ENCODE assay signal across 13 cellular contexts in the genomic region with DNA sequence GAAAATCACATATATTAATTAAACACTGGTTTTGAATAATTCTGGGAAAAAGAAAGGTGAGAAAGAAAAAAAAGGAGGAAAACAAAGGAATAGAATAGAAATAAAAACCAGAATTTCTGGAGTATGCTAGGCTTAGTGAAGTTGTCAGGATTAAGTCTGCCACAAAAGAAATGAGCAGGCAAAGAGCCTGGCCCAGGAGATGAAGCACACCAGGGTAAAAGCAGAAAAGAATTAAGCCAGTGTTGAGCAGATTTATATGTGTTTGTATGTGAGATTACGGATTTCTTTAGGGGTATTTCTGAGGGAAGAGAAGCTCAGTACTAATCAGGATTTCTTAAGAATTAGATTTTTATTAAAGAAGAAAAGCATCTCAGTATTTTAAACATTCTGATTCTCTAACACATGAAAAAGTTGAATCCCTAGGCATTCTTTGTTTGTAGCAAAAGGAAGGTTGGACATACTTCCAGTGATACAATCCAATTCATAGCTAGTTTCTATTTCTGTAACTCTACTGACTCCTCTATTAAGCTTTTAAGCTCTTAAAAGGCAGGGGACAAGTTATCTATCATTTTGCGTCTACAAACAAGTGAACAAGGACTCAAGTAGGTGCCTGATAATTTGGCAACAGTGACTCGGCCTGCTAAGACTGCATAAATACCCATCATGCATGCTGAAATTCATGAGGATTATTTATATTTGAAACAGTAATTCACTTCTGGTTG.
DNase-seq lines count a peak whose midpoint lies in the region; ATAC-seq, FAIRE-seq and TF ChIP-seq lines count a peak whose summit lies in the region.
"Had no signal": no experiment of that assay in that cellular context is flagged by ENCODE, and none has a peak within 500 bp of the region (broad histone marks: within the 10 kb centered on the region; RNA-seq: fewer than 3 reads in every experiment).

No MANE protein-coding gene starts in this region.

- TF ChIP-seq CTCF in HEK293 (tag by site-specific recombination; IDR thresholded peaks at IDR 0.05) (no peak), astrocyte (IDR thresholded peaks at IDR 0.05; ENCODE audit: insufficient read depth, low read depth, low read length) (no peak), stomach (IDR thresholded peaks at IDR 0.05) (no peak), RWPE1 (conservative IDR thresholded peaks at IDR 0.05; ENCODE audit: low read depth) (no peak)

- WGBS in stomach, 5 donors, result 48 to 71% (median 57%) methylated on average over 3 of the region's 3 CpGs

- no peaks in the 10 kb centered on the region for H4K20me1 ChIP-seq in astrocyte (ENCODE audit: insufficient read depth, low read length)

- H3K36me3 Mint-ChIP-seq in astrocyte (ENCODE audit: low read depth, unreplicated experiment), result peaks cover 2% of the 10 kb centered on the region
- no peaks in the 10 kb centered on the region for H3K36me3 Mint-ChIP-seq in activated CD4-positive, alpha-beta T cell treated with anti-CD3 and anti-CD28 coated beads for 36 hours (ENCODE audit: low read depth)
- H3K36me3 Mint-ChIP-seq: naive B cell had no signal

- no peak for ATAC-seq in GM19467 (IDR thresholded peaks at IDR 0.05; ENCODE audit: unreplicated experiment)
- ATAC-seq in activated CD4-positive, alpha-beta T cell treated with anti-CD3 and anti-CD28 coated beads for 36 hours, result no peak

- H3K4me1 ChIP-seq in HEK293 (ENCODE audit: control insufficient read depth, insufficient read depth, low read length) (peaks cover 37% of the 10 kb centered on the region), astrocyte (ENCODE audit: insufficient read depth, low read length) (peaks cover 54% of the 10 kb centered on the region), stomach (peaks cover 3 to 73% (median 47%) of the 10 kb centered on the region in 4 donors)

- no peak overlapping the region for H2AFZ ChIP-seq in astrocyte (ENCODE audit: low read depth, low read length)

- no peak overlapping the region for H3K4me3 ChIP-seq in HEK293 (ENCODE audit: low read depth, low read length)
- H3K4me3 ChIP-seq in astrocyte (ENCODE audit: insufficient read depth, low read depth, low read length), result no peak overlapping the region
- no peak overlapping the region for H3K4me3 ChIP-seq in stomach

- intact Hi-C loops in stomach (cut with DNase I; ENCODE audit: low total_unique reads), result no loop called here
- intact Hi-C loops in activated CD4-positive, alpha-beta T cell treated with anti-CD3 and anti-CD28 coated beads for 36 hours (cut with DNase I, micrococcal nuclease), result no loop called here

- DNase-seq in astrocyte (ENCODE audit: low read depth), result no peak
- DNase-seq in iris pigment epithelial cell (ENCODE audit: low read depth), result peak; percentile 21
- DNase-seq in stomach, result no peak
- no peak for DNase-seq in RWPE1 (ENCODE audit: low spot score)
- no peak for DNase-seq in DMS114 treated with DMSO at 0.1 percent for 48 hours (lab: John Stamatoyannopoulos, UW; ENCODE audit: unreplicated experiment)
- no peak for DNase-seq in activated CD4-positive, alpha-beta T cell treated with anti-CD3 and anti-CD28 coated beads for 36 hours
- DNase-seq: activated CD4-positive, CD25-positive, alpha-beta regulatory T cell treated with anti-CD3 and anti-CD28 coated beads, Interleukin-2, amount 50 U/mL, for 72 hours; naive B cell; NK-92 treated with Interleukin-12 subunit alpha and Interleukin-12 subunit beta, amount 100 ng/mL, for 24 hours had no signal

- H3K27ac ChIP-seq in HEK293 (ENCODE audit: extremely low read depth, low read depth, low read length) (peak overlapping the region; percentile 55; the same call in 1 of the 2 replicates), astrocyte (ENCODE audit: low read depth, low read length) (peak overlapping the region; percentile 78), stomach (peak overlapping the region in 4 of 5 donors; percentile 58 to 80 (median 68)), RWPE1 (no peak overlapping the region)

- H3K27me3 ChIP-seq in astrocyte (ENCODE audit: insufficient read depth, low read length) (no peaks in the 10 kb centered on the region), stomach (no peaks in the 10 kb centered on the region)
- H3K27me3 ChIP-seq: brain microvascular endothelial cell had no signal

- no peak for TF ChIP-seq POLR2A in stomach (IDR thresholded peaks at IDR 0.05)

- no peak overlapping the region for H3K27ac Mint-ChIP-seq in astrocyte (ENCODE audit: unreplicated experiment)
- H3K27ac Mint-ChIP-seq in activated CD4-positive, alpha-beta T cell treated with anti-CD3 and anti-CD28 coated beads for 36 hours, result no peak overlapping the region
- H3K27ac Mint-ChIP-seq: B cell had no signal

- no peak overlapping the region for H3K4me2 ChIP-seq in astrocyte (ENCODE audit: low read length)

- no peaks in the 10 kb centered on the region for H3K9me3 Mint-ChIP-seq in astrocyte (ENCODE audit: unreplicated experiment)
- no peaks in the 10 kb centered on the region for H3K9me3 Mint-ChIP-seq in activated CD4-positive, alpha-beta T cell treated with anti-CD3 and anti-CD28 coated beads for 36 hours (ENCODE audit: low read depth)
- H3K9me3 Mint-ChIP-seq: naive B cell had no signal

- POLR2A ChIA-PET in HEK293 (lab: Yijun Ruan, JAX), result no interaction called here
- POLR2A ChIA-PET in RWPE1 (lab: Yijun Ruan, JAX; ENCODE audit: low non-redundant PET), result no interaction called here
- POLR2A ChIA-PET in activated CD4-positive, alpha-beta T cell treated with anti-CD3 and anti-CD28 coated beads for 36 hours (lab: Charles Lee), result interaction anchor here (0.6 kb wide), 1 partner anchor 105 kb away, joined by 8 read pairs; no protein-coding TSS in a partner anchor

- no peaks in the 10 kb centered on the region for H3K27me3 Mint-ChIP-seq in astrocyte (ENCODE audit: low read depth, unreplicated experiment)
- H3K27me3 Mint-ChIP-seq in activated CD4-positive, alpha-beta T cell treated with anti-CD3 and anti-CD28 coated beads for 36 hours, result no peaks in the 10 kb centered on the region
- H3K27me3 Mint-ChIP-seq: B cell, naive B cell had no signal

- H3K9me3 ChIP-seq in HEK293 (ENCODE audit: control insufficient read depth, insufficient read depth, low read depth, low read length) (no peaks in the 10 kb centered on the region), astrocyte (ENCODE audit: insufficient read depth, low read depth, low read length) (no peaks in the 10 kb centered on the region), stomach (no peaks in the 10 kb centered on the region)

- FAIRE-seq in astrocyte (lab: Jason Lieb, UNC), result peak; percentile 63

- no peak overlapping the region for H3K4me3 Mint-ChIP-seq in astrocyte (ENCODE audit: unreplicated experiment)
- H3K4me3 Mint-ChIP-seq in activated CD4-positive, alpha-beta T cell treated with anti-CD3 and anti-CD28 coated beads for 36 hours, result no peak overlapping the region
- H3K4me3 Mint-ChIP-seq: B cell had no signal

- no peak for TF ChIP-seq EP300 in stomach (IDR thresholded peaks at IDR 0.05)

- CTCF ChIA-PET in HEK293 (lab: Yijun Ruan, JAX), result interaction anchor here (0.6 to 2.0 kb wide), 10 partner anchors 9 to 115 kb away, joined by 3 to 8 read pairs (median 4); no protein-coding TSS in a partner anchor
- CTCF ChIA-PET in RWPE1 (lab: Yijun Ruan, JAX), result interaction anchor here (0.9 kb wide), 2 partner anchors 17 to 162 kb away, joined by 3 to 5 read pairs; no protein-coding TSS in a partner anchor
- CTCF ChIA-PET in activated CD4-positive, alpha-beta T cell treated with anti-CD3 and anti-CD28 coated beads for 36 hours (lab: Charles Lee), result interaction anchor here (1.3 to 1.9 kb wide), 2 partner anchors 10 to 27 kb away, joined by 3 to 6 read pairs; no protein-coding TSS in a partner anchor

- H3K79me2 ChIP-seq in astrocyte (ENCODE audit: insufficient read depth, low read length), result peaks cover 10% of the 10 kb centered on the region

- H3K9ac ChIP-seq in astrocyte (ENCODE audit: low read length), result no peak overlapping the region

- H3K4me1 Mint-ChIP-seq in astrocyte (ENCODE audit: low read depth, unreplicated experiment), result peaks cover 55% of the 10 kb centered on the region
- H3K4me1 Mint-ChIP-seq in activated CD4-positive, alpha-beta T cell treated with anti-CD3 and anti-CD28 coated beads for 36 hours, result peaks cover 6% of the 10 kb centered on the region

- H3K36me3 ChIP-seq in HEK293 (ENCODE audit: control insufficient read depth in 2 of 2, insufficient read depth in 1 of 2, low read length in 2 of 2), result no peaks in the 10 kb centered on the region
- H3K36me3 ChIP-seq in astrocyte (ENCODE audit: insufficient read depth, low read length), result no peaks in the 10 kb centered on the region
- no peaks in the 10 kb centered on the region for H3K36me3 ChIP-seq in stomach
- H3K36me3 ChIP-seq: brain microvascular endothelial cell had no signal

TF ChIP-seq in HEK293, 187 proteins besides CTCF, POLR2A, EP300 and RAD21:
- 0 out of 2 replicates have a peak, but pooled peaks have one; percentile 30 for TF ChIP-seq FEZF1 (tag by site-specific recombination; IDR thresholded peaks at IDR 0.05)
- no peak for TF ChIP-seq ZNF155 (tag by site-specific recombination; IDR thresholded peaks at IDR 0.05)
